In the genomic region with DNA sequence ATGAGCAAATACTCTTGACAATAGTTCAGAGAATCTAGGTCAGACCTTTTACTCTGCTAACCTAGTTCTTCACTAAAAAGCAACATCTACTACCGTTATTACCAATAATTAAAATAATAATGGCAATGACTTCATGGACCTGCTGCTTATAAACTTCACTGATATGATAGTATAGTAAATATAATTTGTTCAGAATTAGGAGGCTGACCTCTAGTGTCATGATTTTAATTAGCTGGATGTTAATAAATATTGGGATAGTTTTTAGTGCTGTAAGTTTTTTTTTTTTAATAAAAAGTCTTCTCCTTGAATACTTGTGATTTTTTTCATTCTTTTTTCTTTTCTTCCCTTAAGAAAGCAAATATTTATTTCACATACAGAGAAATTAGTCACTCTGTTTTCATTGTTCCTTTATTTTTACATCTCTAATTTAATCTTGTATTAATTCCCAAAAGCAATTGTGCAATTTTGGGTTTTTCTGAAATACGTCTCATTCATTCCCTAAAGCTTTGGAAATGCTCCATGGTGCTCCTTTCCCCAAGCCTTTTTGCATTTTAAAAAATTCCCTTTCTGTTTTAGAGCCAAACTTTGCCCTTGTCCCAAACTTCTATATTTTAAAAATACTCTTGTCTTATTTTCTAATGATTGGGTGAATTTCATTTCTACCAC, we compare ENCODE assay signal across 1 cellular context.
TF ChIP-seq lines count a peak whose summit lies in the region.

No MANE protein-coding gene starts in this region.

TF ChIP-seq in GM12878, 131 proteins besides CTCF, POLR2A, EP300 and RAD21:
- TF ChIP-seq TAF1 (IDR thresholded peaks at IDR 0.05; ENCODE audit: borderline replicate concordance, low read depth, low read length) (no peak), SMC3 (IDR thresholded peaks at IDR 0.05; ENCODE audit: borderline replicate concordance, low read length) (peak; percentile 35; the same call in 1 of the 2 replicates)
